In the genomic region with DNA sequence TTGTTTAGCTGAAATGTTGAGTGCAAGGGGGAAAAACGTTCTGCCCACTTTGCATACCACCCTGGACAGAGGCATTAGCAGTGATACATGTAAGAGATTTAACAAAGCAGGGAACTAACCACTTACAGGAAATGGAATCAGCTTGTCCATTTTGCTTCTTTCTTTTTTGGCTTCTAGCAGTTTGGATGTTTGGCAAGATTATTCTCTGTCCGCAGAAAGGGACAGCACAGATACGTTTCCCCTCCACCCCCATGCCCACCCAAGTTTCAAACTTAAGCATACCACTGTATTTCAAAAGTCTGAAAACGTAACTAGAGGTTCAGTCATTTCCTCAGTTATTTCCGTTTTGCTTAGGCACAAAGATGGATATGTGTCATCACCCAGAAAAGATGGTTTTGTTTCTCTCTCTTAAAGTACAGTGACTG, we compare ENCODE assay signal across 8 cellular contexts.
DNase-seq lines count a peak whose midpoint lies in the region; ATAC-seq lines count a peak whose summit lies in the region.

No MANE protein-coding gene starts in this region.

- peak; percentile 33 to 58 for DNase-seq in activated CD4-positive, alpha-beta T cell treated with anti-CD3 and anti-CD28 coated beads, Interleukin-2, amount 50 U/mL, for 48 hours
- DNase-seq in SK-N-DZ (ENCODE audit: low spot score) (no peak), hippocampal formation (lab: John Stamatoyannopoulos, UW) (no peak), hepatic stellate cell (ENCODE audit: low spot score) (no peak), KBM-7 (no peak)

- peaks cover 64% of the 10 kb centered on the region for H3K4me1 ChIP-seq in ACC112 (ENCODE audit: control insufficient read depth, insufficient read depth, low read length, unreplicated experiment)

- peak overlapping the region; percentile 84 for H3K27ac ChIP-seq in ACC112 (ENCODE audit: low read depth, low read length)

- H3K4me3 ChIP-seq in ACC112 (ENCODE audit: low read depth, low read length): peak overlapping the region; percentile 16; the same call in 1 of the 2 replicates

- H3K79me2 ChIP-seq in ACC112 (ENCODE audit: control insufficient read depth, insufficient read depth, low read length, unreplicated experiment): no peaks in the 10 kb centered on the region

- ATAC-seq in GM19023 (IDR thresholded peaks at IDR 0.05; ENCODE audit: unreplicated experiment) (peak; percentile 58), HG03045 (IDR thresholded peaks at IDR 0.05; ENCODE audit: unreplicated experiment) (peak; percentile 32)

- H3K27me3 ChIP-seq in ACC112 (ENCODE audit: insufficient read depth, low read length): no peaks in the 10 kb centered on the region

- H3K36me3 ChIP-seq in ACC112 (ENCODE audit: insufficient read depth, low read length): no peaks in the 10 kb centered on the region

- in situ Hi-C loops in KBM-7 (cut with MboI; ENCODE audit: low pct_unique_long_range_greater_than_20kb, low sequenced_read_pairs): no loop called here

- H2AFZ ChIP-seq in ACC112 (ENCODE audit: low read length, unreplicated experiment): no peak overlapping the region

Comparison
In these comparisons a context has a peak if more than half of its experiments do, and no peak if none do; other contexts are left out.
1. DNase-seq: peak in activated CD4-positive, alpha-beta T cell treated with anti-CD3 and anti-CD28 coated beads, Interleukin-2, amount 50 U/mL, for 48 hours (2 of 2); none in SK-N-DZ (single experiment), hippocampal formation (0 of 2), hepatic stellate cell (single experiment) and KBM-7 (single experiment).